ENCODE assay signal across 1 cellular context in genomic region chr18:31102020-31102684, GRCh38.
TF ChIP-seq lines count a peak whose summit lies in the region.

TSS of gene DSC2 (minus strand) at chr18:31102421. CDS start at chr18:31101971, 450 bp downstream.

TF ChIP-seq in HepG2, 621 proteins besides CTCF, POLR2A, EP300 and RAD21 (continued from another document and continues in another):
- no peak for TF ChIP-seq ZNF282 (IDR thresholded peaks at IDR 0.05; ENCODE audit: partially characterized antibody)
- no peak for TF ChIP-seq IRF1 (CRISPR knock-in tag; IDR thresholded peaks at IDR 0.05; ENCODE audit: low read depth)
- TF ChIP-seq JARID2 (CRISPR knock-in tag; IDR thresholded peaks at IDR 0.05; ENCODE audit: insufficient replicate concordance) = no peak
- TF ChIP-seq RAD51 (IDR thresholded peaks at IDR 0.05; ENCODE audit: borderline replicate concordance) = no peak
- no peak for TF ChIP-seq TRIM24 (CRISPR knock-in tag; IDR thresholded peaks at IDR 0.05)
- peak; percentile 85 for TF ChIP-seq TAF1 (CRISPR knock-in tag; IDR thresholded peaks at IDR 0.05)
- TF ChIP-seq SRF (IDR thresholded peaks at IDR 0.05; ENCODE audit: low read depth, low read length) = no peak
- no peak for TF ChIP-seq ZNF205 (CRISPR knock-in tag; IDR thresholded peaks at IDR 0.05)
- TF ChIP-seq HNF1A (IDR thresholded peaks at IDR 0.05; ENCODE audit: low read depth) = no peak
- TF ChIP-seq HNF1A (CRISPR knock-in tag; IDR thresholded peaks at IDR 0.05; ENCODE audit: borderline replicate concordance) = no peak; the same call in 1 of the 2 replicates
- no peak for TF ChIP-seq SRSF9 (IDR thresholded peaks at IDR 0.05; ENCODE audit: borderline replicate concordance, insufficient read depth, low read depth, low read length, poor library complexity, severe bottlenecking)
- TF ChIP-seq HCFC1 (IDR thresholded peaks at IDR 0.05; ENCODE audit: low read depth, low read length) = no peak
- TF ChIP-seq RCOR2 (CRISPR knock-in tag; IDR thresholded peaks at IDR 0.05) = no peak
- no peak for TF ChIP-seq ZNF510 (CRISPR knock-in tag; IDR thresholded peaks at IDR 0.05; ENCODE audit: low read depth)
- TF ChIP-seq MYPOP (CRISPR knock-in tag; IDR thresholded peaks at IDR 0.05) = no peak
- no peak for TF ChIP-seq FOXM1 (CRISPR knock-in tag; IDR thresholded peaks at IDR 0.05)
- TF ChIP-seq ZNF547 (CRISPR knock-in tag; IDR thresholded peaks at IDR 0.05) = no peak
- TF ChIP-seq HES4 (CRISPR knock-in tag; IDR thresholded peaks at IDR 0.05; ENCODE audit: borderline replicate concordance) = no peak
- no peak for TF ChIP-seq ZNF775 (CRISPR knock-in tag; IDR thresholded peaks at IDR 0.05; ENCODE audit: borderline replicate concordance)
- TF ChIP-seq ARID3A (IDR thresholded peaks at IDR 0.05; ENCODE audit: low read depth, low read length) = no peak
- peak; percentile 26; the same call in 1 of the 2 replicates for TF ChIP-seq HMG20A (CRISPR knock-in tag; IDR thresholded peaks at IDR 0.05; ENCODE audit: borderline replicate concordance)
- TF ChIP-seq ZNF619 (CRISPR knock-in tag; IDR thresholded peaks at IDR 0.05) = no peak
- peak; percentile 49 to 50; a peak in 3 of 4 replicates for TF ChIP-seq HMGXB4 (CRISPR knock-in tag; IDR thresholded peaks at IDR 0.05; ENCODE audit: borderline replicate concordance in 1 of 2, low read depth in 1 of 2)
- TF ChIP-seq SPEN (CRISPR knock-in tag; IDR thresholded peaks at IDR 0.05; ENCODE audit: low read depth) = no peak; the same call in 1 of the 2 replicates
- no peak for TF ChIP-seq GPN1 (CRISPR knock-in tag; IDR thresholded peaks at IDR 0.05; ENCODE audit: borderline replicate concordance)
- no peak for TF ChIP-seq RORA (CRISPR knock-in tag; IDR thresholded peaks at IDR 0.05)
- TF ChIP-seq PRDM10 (CRISPR knock-in tag; IDR thresholded peaks at IDR 0.05; ENCODE audit: low read depth) = no peak
- TF ChIP-seq SIX1 (CRISPR knock-in tag; IDR thresholded peaks at IDR 0.05; ENCODE audit: borderline replicate concordance) = no peak
- no peak for TF ChIP-seq SIN3B (IDR thresholded peaks at IDR 0.05; ENCODE audit: low read length)
- TF ChIP-seq PREB (CRISPR knock-in tag; IDR thresholded peaks at IDR 0.05) = no peak
- TF ChIP-seq ZBTB49 (CRISPR knock-in tag; IDR thresholded peaks at IDR 0.05; ENCODE audit: borderline replicate concordance) = 0 out of 2 replicates have a peak, but pooled peaks have one; percentile 50
- no peak for TF ChIP-seq CEBPG (CRISPR knock-in tag; IDR thresholded peaks at IDR 0.05)
- TF ChIP-seq ZNF234 (CRISPR knock-in tag; conservative IDR thresholded peaks at IDR 0.05) = no peak
- TF ChIP-seq MLX (CRISPR knock-in tag; IDR thresholded peaks at IDR 0.05) = no peak
- no peak for TF ChIP-seq FOXP1 (IDR thresholded peaks at IDR 0.05)
- no peak for TF ChIP-seq FOXP1 (CRISPR knock-in tag; IDR thresholded peaks at IDR 0.05)
- no peak for TF ChIP-seq ATRX (CRISPR knock-in tag; IDR thresholded peaks at IDR 0.05; ENCODE audit: borderline replicate concordance)
- no peak for TF ChIP-seq NR3C1 (CRISPR knock-in tag; IDR thresholded peaks at IDR 0.05)
- TF ChIP-seq ZNF660 (CRISPR knock-in tag; IDR thresholded peaks at IDR 0.05; ENCODE audit: borderline replicate concordance, low read depth) = no peak
- no peak for TF ChIP-seq NONO (IDR thresholded peaks at IDR 0.05)
- TF ChIP-seq NONO (CRISPR knock-in tag; conservative IDR thresholded peaks at IDR 0.05) = peak; percentile 28; the same call in 1 of the 2 replicates
- no peak for TF ChIP-seq ZNF710 (CRISPR knock-in tag; IDR thresholded peaks at IDR 0.05; ENCODE audit: borderline replicate concordance)
